8 cellular contexts compared by ENCODE assay signal in the genomic region with DNA sequence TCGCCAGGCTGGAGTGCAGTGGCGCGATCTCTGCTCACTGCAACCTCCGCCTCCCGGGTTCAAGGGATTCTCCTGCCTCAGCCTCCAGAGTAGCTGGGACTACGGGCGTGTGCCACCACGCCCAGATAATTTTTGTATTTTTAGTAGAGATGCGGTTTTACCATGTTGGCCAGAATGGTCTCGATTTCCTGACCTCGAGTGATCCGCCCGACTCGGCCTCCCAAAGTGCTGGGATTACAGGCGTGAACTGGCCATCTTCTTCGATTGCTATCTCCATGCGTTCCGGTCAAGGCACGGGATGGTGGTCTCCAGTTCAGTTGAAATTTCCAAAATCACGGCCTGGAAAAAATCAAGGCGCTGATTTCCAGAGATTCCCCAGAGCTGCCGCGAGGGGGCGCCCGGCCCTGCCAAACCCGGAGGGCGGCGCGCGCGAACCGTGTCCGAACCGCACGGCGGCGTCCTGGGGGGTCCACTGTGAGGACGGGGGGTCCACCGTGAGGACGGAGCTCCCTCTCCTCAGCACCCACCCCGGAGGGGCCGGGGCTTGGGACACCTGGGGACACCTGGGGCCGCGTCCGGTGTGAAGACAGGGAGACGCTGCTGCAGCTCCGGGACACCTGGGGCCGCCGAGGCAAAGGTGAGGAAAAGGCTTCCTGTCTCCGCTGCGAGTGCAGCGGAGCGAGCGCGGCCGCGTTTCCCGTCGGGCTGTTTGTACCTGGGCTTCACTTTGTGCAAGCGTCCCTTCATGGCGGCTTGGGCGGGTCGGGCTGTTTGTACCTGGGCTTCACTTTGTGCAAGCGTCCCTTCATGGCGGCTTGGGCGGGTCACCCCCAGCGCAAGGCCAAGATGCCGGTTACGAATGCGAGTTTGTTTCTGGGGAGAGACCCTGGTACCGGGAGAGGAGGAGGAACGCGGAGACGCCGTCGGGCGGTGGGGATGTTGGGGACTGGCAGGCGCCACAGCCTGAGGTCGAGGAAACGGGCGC.
DNase-seq lines count a peak whose midpoint lies in the region; FAIRE-seq and TF ChIP-seq lines count a peak whose summit lies in the region.
"Not testable (repeated sequence)": the region's sequence is repeated elsewhere in the genome, so short reads cannot be mapped to it uniquely, and the experiment has no call there.

No MANE protein-coding gene starts in this region.

- dilution Hi-C loops in keratinocyte (cut with MboI; ENCODE audit: extremely low pct_ligation_motif_present, low sequenced_read_pairs): not testable (repeated sequence)

- H3K79me2 ChIP-seq in MM.1S (ENCODE audit: low read length); keratinocyte (ENCODE audit: control insufficient read depth, insufficient read depth, low read length): not testable (repeated sequence)

- not testable (repeated sequence) for H3K27me3 ChIP-seq in MM.1S (replicated peaks; ENCODE audit: insufficient read depth, low read length); keratinocyte (ENCODE audit: control insufficient read depth, extremely low read depth, insufficient read depth, low read length); tibial nerve

- not testable (repeated sequence) for H3K36me3 ChIP-seq in MM.1S (replicated peaks; ENCODE audit: insufficient read depth, low read length); keratinocyte (ENCODE audit: control insufficient read depth in 2 of 2, extremely low read depth in 1 of 2, insufficient read depth in 2 of 2, low read length in 2 of 2); tibial nerve

- not testable (repeated sequence) for H3K36me3 Mint-ChIP-seq in activated naive CD4-positive, alpha-beta T cell treated with anti-CD3 and anti-CD28 coated beads, Interleukin-2, amount 50 U/mL, for 24 hours; endothelial cell (ENCODE audit: low read depth, unreplicated experiment); progenitor cell of endocrine pancreas (ENCODE audit: insufficient read depth)

- H3K9me3 ChIP-seq in MM.1S (replicated peaks; ENCODE audit: insufficient read depth, low read length); keratinocyte (ENCODE audit: control insufficient read depth, low read depth, low read length); tibial nerve: not testable (repeated sequence)

- H4K20me1 ChIP-seq in MM.1S (ENCODE audit: insufficient read depth, low read length); keratinocyte (ENCODE audit: control insufficient read depth, extremely low read depth, insufficient read depth, low read length): not testable (repeated sequence)

- H3K9me2 ChIP-seq in MM.1S (replicated peaks; ENCODE audit: insufficient read depth, low read length): not testable (repeated sequence)

- not testable (repeated sequence) for H3K27me3 Mint-ChIP-seq in activated naive CD4-positive, alpha-beta T cell treated with anti-CD3 and anti-CD28 coated beads, Interleukin-2, amount 50 U/mL, for 24 hours; endothelial cell (ENCODE audit: unreplicated experiment); progenitor cell of endocrine pancreas

- TF ChIP-seq CTCF in MM.1S (IDR thresholded peaks at IDR 0.05; ENCODE audit: low read length) (peak; percentile 35), endothelial cell (IDR thresholded peaks at IDR 0.05; ENCODE audit: unreplicated experiment) (peak; percentile 90), keratinocyte (optimal IDR thresholded peaks at IDR 0.05 in 1 of 3, IDR thresholded peaks at IDR 0.05 in 1 of 3, conservative IDR thresholded peaks at IDR 0.05 in 1 of 3; ENCODE audit: extremely low read depth in 1 of 3, insufficient read depth in 2 of 3, low read length in 3 of 3) (peak in 1 of 3 experiments; percentile 29), progenitor cell of endocrine pancreas (IDR thresholded peaks at IDR 0.05; ENCODE audit: unreplicated experiment) (peak; percentile 58), tibial nerve (IDR thresholded peaks at IDR 0.05) (peak; percentile 11 to 59 (median 49))
- not testable (repeated sequence) for TF ChIP-seq CTCF in WI38 (IDR thresholded peaks at IDR 0.05; ENCODE audit: low read depth, low read length)

- not testable (repeated sequence) for H3K4me1 ChIP-seq in MM.1S (ENCODE audit: low read length); keratinocyte (ENCODE audit: control insufficient read depth, extremely low read depth, insufficient read depth, low read length); tibial nerve

- TF ChIP-seq POLR2A in tibial nerve (IDR thresholded peaks at IDR 0.05): not testable (repeated sequence)

- FAIRE-seq in keratinocyte (lab: Jason Lieb, UNC): not testable (repeated sequence)

- H3K27ac Mint-ChIP-seq in activated naive CD4-positive, alpha-beta T cell treated with anti-CD3 and anti-CD28 coated beads, Interleukin-2, amount 50 U/mL, for 24 hours; endothelial cell (ENCODE audit: unreplicated experiment): not testable (repeated sequence)
- peak overlapping the region; percentile 94 for H3K27ac Mint-ChIP-seq in progenitor cell of endocrine pancreas

- H2AFZ ChIP-seq in MM.1S (ENCODE audit: low read length): not testable (repeated sequence)
- peak overlapping the region; percentile 85 for H2AFZ ChIP-seq in keratinocyte (ENCODE audit: control insufficient read depth, low read length)

- H3K4me1 Mint-ChIP-seq in activated naive CD4-positive, alpha-beta T cell treated with anti-CD3 and anti-CD28 coated beads, Interleukin-2, amount 50 U/mL, for 24 hours; endothelial cell (ENCODE audit: unreplicated experiment); progenitor cell of endocrine pancreas (ENCODE audit: low read depth): not testable (repeated sequence)

- TF ChIP-seq EP300 in tibial nerve (IDR thresholded peaks at IDR 0.05): not testable (repeated sequence)

- not testable (repeated sequence) for H3K9me1 ChIP-seq in keratinocyte (ENCODE audit: control insufficient read depth, extremely low read depth, insufficient read depth, low read length)

- peak; percentile 57 for DNase-seq in DMS53 treated with DMSO at 0.1 percent for 48 hours (lab: John Stamatoyannopoulos, UW; ENCODE audit: unreplicated experiment)
- DNase-seq in MM.1S; keratinocyte (ENCODE audit: low read depth, low spot score); tibial nerve (ENCODE audit: low spot score in 2 of 2): not testable (repeated sequence)
- DNase-seq in endothelial cell (ENCODE audit: low spot score): peak; percentile 43
- peak; percentile 19 for DNase-seq in progenitor cell of endocrine pancreas (ENCODE audit: low spot score, unreplicated experiment)

- not testable (repeated sequence) for H3F3A ChIP-seq in MM.1S (ENCODE audit: insufficient read depth, low read length)

- peak overlapping the region; percentile 33 for H3K4me3 ChIP-seq in MM.1S (ENCODE audit: low read length)
- H3K4me3 ChIP-seq in WI38 (ENCODE audit: low read depth, low read length): 0 out of 2 replicates have a peak overlapping the region, but pooled peaks have one; percentile 8
- peak overlapping the region; percentile 27 to 69 (median 65) for H3K4me3 ChIP-seq in keratinocyte (ENCODE audit: control insufficient read depth in 2 of 3, extremely low read depth in 1 of 3, insufficient read depth in 2 of 3, low read depth in 1 of 3, low read length in 3 of 3)
- H3K4me3 ChIP-seq in tibial nerve: peak overlapping the region in 2 of 4 donors; percentile 33 to 42

- H3K9ac ChIP-seq in MM.1S (ENCODE audit: low read length): not testable (repeated sequence)
- peak overlapping the region; percentile 69 for H3K9ac ChIP-seq in keratinocyte (ENCODE audit: control insufficient read depth, extremely low read depth, insufficient read depth, low read length)

- 18 to 41% methylated on average over 40 to 79 of the region's 81 CpGs for WGBS in tibial nerve, 2 donors

- H3K4me3 Mint-ChIP-seq in activated naive CD4-positive, alpha-beta T cell treated with anti-CD3 and anti-CD28 coated beads, Interleukin-2, amount 50 U/mL, for 24 hours: peak overlapping the region; percentile 74
- H3K4me3 Mint-ChIP-seq in endothelial cell (ENCODE audit: unreplicated experiment) (peak overlapping the region; percentile 98), progenitor cell of endocrine pancreas (ENCODE audit: low read depth) (peak overlapping the region; percentile 81)

- H3K27ac ChIP-seq in MM.1S (ENCODE audit: low read length); tibial nerve: not testable (repeated sequence)
- H3K27ac ChIP-seq in keratinocyte (ENCODE audit: control insufficient read depth, insufficient read depth, low read length): peak overlapping the region; percentile 14

- H3K9me3 Mint-ChIP-seq in activated naive CD4-positive, alpha-beta T cell treated with anti-CD3 and anti-CD28 coated beads, Interleukin-2, amount 50 U/mL, for 24 hours; endothelial cell (ENCODE audit: unreplicated experiment); progenitor cell of endocrine pancreas (ENCODE audit: low read depth): not testable (repeated sequence)

- H3K4me2 ChIP-seq in MM.1S (ENCODE audit: low read depth, low read length): peak overlapping the region; percentile 39; the same call in 1 of the 2 replicates
- H3K4me2 ChIP-seq in keratinocyte (ENCODE audit: control insufficient read depth, extremely low read depth, insufficient read depth, low read depth, low read length): peak overlapping the region; percentile 58
